ENCODE assay signal across 16 cellular contexts in the genomic region with DNA sequence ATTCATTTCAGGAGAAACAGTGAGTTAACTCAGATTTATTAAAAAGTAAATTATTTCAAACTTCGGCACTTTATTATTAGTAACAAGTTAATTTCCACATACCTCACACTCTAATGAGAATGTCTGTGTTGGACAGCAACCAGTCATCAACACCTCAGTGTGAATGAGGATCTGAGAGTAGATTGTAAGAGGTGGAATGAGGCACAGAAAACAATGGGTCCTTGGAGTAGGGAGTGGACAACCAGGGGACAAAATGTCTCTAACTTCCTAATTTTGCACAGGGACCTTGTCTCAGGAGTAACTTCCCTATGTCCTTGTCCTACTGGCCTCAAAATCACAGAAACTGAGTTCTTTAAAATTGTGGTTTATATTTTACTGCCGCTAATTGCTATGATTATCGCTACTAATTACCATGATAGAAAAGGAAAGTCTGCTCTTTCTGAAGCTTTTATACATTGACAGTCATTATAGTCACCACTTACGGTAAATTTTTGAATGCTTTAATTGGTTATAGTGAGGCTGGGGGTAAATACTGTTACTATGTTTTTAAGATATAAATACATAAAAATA.
A peak's percentile ranks its signal among the peaks of the same experiment; 100 is the strongest.
DNase-seq lines count a peak whose midpoint lies in the region; FAIRE-seq and TF ChIP-seq lines count a peak whose summit lies in the region.
"Had no signal": no experiment of that assay in that cellular context is flagged by ENCODE, and none has a peak within 500 bp of the region (broad histone marks: within the 10 kb centered on the region; RNA-seq: fewer than 3 reads in every experiment).

No MANE protein-coding gene starts in this region.

- no peak overlapping the region for H3K27ac ChIP-seq in sigmoid colon
- no peak overlapping the region for H3K27ac ChIP-seq in small intestine (ENCODE audit: low read depth in 1 of 2, low read length in 1 of 2)
- H3K27ac ChIP-seq: PC-9, SJCRH30 had no signal

- no peaks in the 10 kb centered on the region for H3K9me3 ChIP-seq in sigmoid colon
- H3K9me3 ChIP-seq in small intestine (ENCODE audit: control insufficient read depth, low read depth) = no peaks in the 10 kb centered on the region
- H3K9me3 ChIP-seq: SJCRH30 had no signal

- no peaks in the 10 kb centered on the region for H3K27me3 ChIP-seq in sigmoid colon
- no peaks in the 10 kb centered on the region for H3K27me3 ChIP-seq in small intestine (ENCODE audit: control insufficient read depth in 2 of 2, insufficient read depth in 2 of 2, low read length in 2 of 2)
- H3K27me3 ChIP-seq: SJCRH30 had no signal

- WGBS in sigmoid colon, 2 donors = 93 to 94% methylated on average over 4 of the region's 4 CpGs
- 83 to 92% (median 92%) methylated on average over 4 of the region's 4 CpGs for WGBS in small intestine, 3 donors

- no peak overlapping the region for H3K4me3 ChIP-seq in sigmoid colon
- no peak overlapping the region for H3K4me3 ChIP-seq in small intestine (ENCODE audit: low read depth in 1 of 2, low read length in 2 of 2)
- H3K4me3 ChIP-seq: PC-9, SJCRH30 had no signal

- intact Hi-C loops in sigmoid colon (cut with DNase I) = no loop called here

- TF ChIP-seq POLR2A in GM12891 (IDR thresholded peaks at IDR 0.05; ENCODE audit: low read depth, low read length) (no peak), sigmoid colon (IDR thresholded peaks at IDR 0.05) (no peak)

- DNase-seq in GM12891 (ENCODE audit: insufficient read length, low spot score) (no peak), NCI-H1417 (lab: John Stamatoyannopoulos, UW) (peak; percentile 65 to 97 (median 86)), NCI-H2081 treated with DMSO at 0.1 percent for 48 hours (lab: John Stamatoyannopoulos, UW) (peak; percentile 76), NOMO-1 treated with DMSO at 0.1 percent for 48 hours (lab: John Stamatoyannopoulos, UW; ENCODE audit: unreplicated experiment) (peak; percentile 53), sigmoid colon (no peak), small intestine (no peak), DMS 273 treated with DMSO at 0.1 percent for 48 hours (lab: John Stamatoyannopoulos, UW) (no peak)
- DNase-seq: C1 segment of cervical spinal cord, H9, IMR-90, Kasumi-1, MM.1S, NCI-H524 treated with DMSO at 0.1 percent for 48 hours, PC-9, SJCRH30, T-helper 17 cell had no signal

- H3K36me3 ChIP-seq in sigmoid colon (no peaks in the 10 kb centered on the region), small intestine (ENCODE audit: control insufficient read depth in 2 of 2, insufficient read depth in 2 of 2, low read length in 2 of 2) (no peaks in the 10 kb centered on the region)
- H3K36me3 ChIP-seq: SJCRH30 had no signal

- H3K4me1 ChIP-seq in sigmoid colon (no peaks in the 10 kb centered on the region), small intestine (ENCODE audit: control insufficient read depth in 2 of 2, insufficient read depth in 1 of 2, low read depth in 1 of 2, low read length in 1 of 2) (no peaks in the 10 kb centered on the region)

- FAIRE-seq in GM12891 (lab: Jason Lieb, UNC) = no peak
- FAIRE-seq in small intestine (lab: Jason Lieb, UNC) = no peak

- TF ChIP-seq EP300 in sigmoid colon (IDR thresholded peaks at IDR 0.05) = no peak

- TF ChIP-seq CTCF in sigmoid colon (IDR thresholded peaks at IDR 0.05) = no peak

TF ChIP-seq in GM12891, 5 proteins besides CTCF, POLR2A, EP300 and RAD21:
- no peak for TF ChIP-seq TAF1 (IDR thresholded peaks at IDR 0.05; ENCODE audit: low read depth, low read length)
- peak; percentile 50; the same call in 1 of the 2 replicates for TF ChIP-seq SPI1 (IDR thresholded peaks at IDR 0.05; ENCODE audit: low read depth, low read length)

Comparison
In these comparisons a context has a peak if more than half of its experiments do, and no peak if none do; other contexts are left out.
1. DNase-seq: peak in NCI-H1417 (3 of 3), NCI-H2081 treated with DMSO at 0.1 percent for 48 hours (single experiment) and NOMO-1 treated with DMSO at 0.1 percent for 48 hours (single experiment); none in GM12891 (single experiment), sigmoid colon (single experiment), small intestine (single experiment) and DMS 273 treated with DMSO at 0.1 percent for 48 hours (single experiment).